In the genomic region with DNA sequence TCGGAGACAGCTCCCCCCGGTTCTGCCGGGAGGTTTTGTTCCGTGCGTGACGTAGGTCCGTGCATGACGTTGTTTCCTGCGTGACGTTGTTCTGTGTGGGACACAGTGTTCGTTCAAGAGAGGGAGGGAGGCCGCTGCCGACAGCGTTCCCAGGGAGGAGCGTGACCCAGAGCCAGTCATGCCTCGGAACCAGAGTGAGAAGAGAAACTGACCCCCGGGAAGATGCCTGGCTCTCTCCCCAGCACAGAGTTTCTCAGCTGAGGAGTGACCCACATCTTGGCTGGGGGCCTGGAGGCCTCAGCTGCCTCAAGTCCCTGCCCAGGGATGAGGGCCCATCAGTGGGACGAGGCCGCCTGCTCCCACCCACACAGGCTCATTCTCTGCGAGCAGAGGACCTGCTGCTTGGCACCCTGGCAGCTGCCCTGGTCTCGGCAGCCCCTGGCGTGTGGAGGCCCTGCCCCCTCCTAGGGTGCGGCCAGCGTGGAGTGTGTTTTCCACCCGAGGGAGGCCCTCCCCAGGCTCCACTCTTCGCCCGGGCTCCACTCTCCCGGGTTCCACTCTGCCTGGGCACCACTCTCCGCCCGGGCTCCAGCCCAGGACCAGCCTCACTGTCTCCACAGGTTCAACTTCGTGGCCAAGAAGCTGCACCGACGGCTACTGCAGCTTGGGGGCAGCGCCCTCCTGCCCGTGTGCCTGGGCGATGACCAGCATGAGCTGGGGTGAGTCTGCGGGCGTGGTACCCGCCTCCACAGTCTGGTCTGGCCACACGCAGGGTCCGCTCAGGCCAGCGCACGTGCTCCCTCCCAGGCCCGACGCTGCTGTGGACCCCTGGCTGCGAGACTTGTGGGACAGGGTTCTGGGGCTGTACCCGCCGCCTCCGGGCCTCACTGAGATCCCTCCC, we compare ENCODE assay signal across 9 cellular contexts. TPM values are rescaled to one million over a fixed set of nuclear protein-coding genes. Genes with fewer than 3 reads are reported as not detected.
DNase-seq lines count a peak whose midpoint lies in the region; ATAC-seq and TF ChIP-seq lines count a peak whose summit lies in the region.
"Had no signal": no experiment of that assay in that cellular context is flagged by ENCODE, and none has a peak within 500 bp of the region (broad histone marks: within the 10 kb centered on the region; RNA-seq: fewer than 3 reads in every experiment).

No MANE protein-coding gene starts in this region.

- no peak for TF ChIP-seq POLR2A in GM18505 (IDR thresholded peaks at IDR 0.05; ENCODE audit: borderline replicate concordance, extremely low read depth, insufficient read depth, insufficient read length)

- no peak overlapping the region for H3K27ac ChIP-seq in foreskin keratinocyte
- H3K27ac ChIP-seq: upper lobe of left lung had no signal

- TF ChIP-seq CTCF in GM10248 (IDR thresholded peaks at IDR 0.05; ENCODE audit: control extremely low read depth, extremely low read depth, low read depth, missing control alignments) (peak; percentile 17), foreskin keratinocyte (conservative IDR thresholded peaks at IDR 0.05) (peak; percentile 48)

- POLR2A ChIA-PET in GM10248 (lab: Yijun Ruan, JAX), result no interaction called here

- ATAC-seq in foreskin keratinocyte (no peak), GM18505 (IDR thresholded peaks at IDR 0.05; ENCODE audit: unreplicated experiment) (no peak), Right ventricle myocardium superior (ENCODE audit: poor library complexity) (no peak)

- no peaks in the 10 kb centered on the region for H3K27me3 ChIP-seq in foreskin keratinocyte
- H3K27me3 ChIP-seq: upper lobe of left lung had no signal

- CTCF ChIA-PET in GM10248 (lab: Yijun Ruan, JAX), result interaction anchor here (1.1 to 4.2 kb wide), 3 partner anchors 9 to 25 kb away, joined by 3 to 11 read pairs (median 4); partner anchors contain the start of genes ANAPC2 and SSNA1

- DNase-seq in GM10248 (ENCODE audit: extremely low spot score) (no peak), RKO (ENCODE audit: low spot score) (peak; percentile 62), foreskin keratinocyte (no peak), DMS 273 treated with DMSO at 0.1 percent for 48 hours (lab: John Stamatoyannopoulos, UW) (no peak), Right ventricle myocardium superior (no peak)
- DNase-seq: activated CD4-positive, alpha-beta T cell treated with anti-CD3 and anti-CD28 coated beads for 1 hour; NCI-H446 treated with DMSO at 0.1 percent for 48 hours had no signal

- H3K4me1 ChIP-seq in foreskin keratinocyte, result no peaks in the 10 kb centered on the region

- intact Hi-C loops in Right ventricle myocardium superior (cut with DNase I), result no loop called here

RNA-seq across cellular contexts. Expression of gene NDOR1, which starts 7.9 kb away (rescaled TPM):
- total RNA-seq in foreskin keratinocyte (12.4 and 14.6 TPM in 2 replicates), Right ventricle myocardium superior (5.5 TPM)
- 12.1 and 12.8 TPM in 2 replicates for polyA plus RNA-seq in foreskin keratinocyte

RNA-seq across cellular contexts. Expression of gene TMEM203, which starts 8.0 kb away (rescaled TPM):
- total RNA-seq in foreskin keratinocyte (30.5 and 30.8 TPM in 2 replicates), Right ventricle myocardium superior (44.9 TPM)
- polyA plus RNA-seq in foreskin keratinocyte, result 39.3 and 41.7 TPM in 2 replicates

RNA-seq across cellular contexts. Expression of gene RNF208, which starts 8.6 kb away (rescaled TPM):
- total RNA-seq in foreskin keratinocyte, result 0.18 and 0.41 TPM in 2 replicates
- polyA plus RNA-seq in foreskin keratinocyte, result 1.2 and 1.6 TPM in 2 replicates
- total RNA-seq in Right ventricle myocardium superior, result 24.8 TPM

RNA-seq across cellular contexts. Expression of gene CYSRT1, which starts 11.6 kb away (rescaled TPM):
- total RNA-seq in foreskin keratinocyte (0.92 and 1.2 TPM in 2 replicates), Right ventricle myocardium superior (not detected)
- polyA plus RNA-seq in foreskin keratinocyte, result 1.0 and 1.4 TPM in 2 replicates

RNA-seq across cellular contexts. Expression of gene TPRN, which starts 12.9 kb away (rescaled TPM):
- total RNA-seq in foreskin keratinocyte (6.2 and 6.6 TPM in 2 replicates), Right ventricle myocardium superior (19.0 TPM)
- 6.1 TPM in 2 replicates for polyA plus RNA-seq in foreskin keratinocyte

Comparison
In these comparisons a context has a peak if more than half of its experiments do, and no peak if none do; other contexts are left out.
1. RNA of gene RNF208, which starts 8.6 kb away (total RNA-seq): 24.8 TPM in Right ventricle myocardium superior (single experiment); 0.18 to 0.41 TPM in foreskin keratinocyte; every median in the first group is over 10 times any median in the second.